In genomic region chr4:138595171-138595570, GRCh38 we compare ENCODE assay signal across 23 cellular contexts.
"Had no signal": no experiment of that assay in that cellular context is flagged by ENCODE, and none has a peak within 500 bp of the region (broad histone marks: within the 10 kb centered on the region; RNA-seq: fewer than 3 reads in every experiment).

No MANE protein-coding gene starts in this region.

- H3K9me3 ChIP-seq: colonic mucosa, heart left ventricle, lower lobe of right lung, psoas muscle, right lobe of liver, thoracic aorta, transverse colon had no signal

- H3K27me3 ChIP-seq: colonic mucosa, heart left ventricle, neural progenitor cell, right lobe of liver, transverse colon had no signal

- H3K27ac ChIP-seq: colonic mucosa, lower lobe of right lung, neural progenitor cell, parathyroid adenoma, psoas muscle, thoracic aorta, transverse colon had no signal

- H3K27ac Mint-ChIP-seq: memory B cell; mesothelial cell of epicardium; natural killer cell; neural progenitor cell; stimulated activated naive B cell treated with anti-CD40 and anti-IgM and Interleukin-4, amounts not matched to agents 10 μg/mL and 1 μg/mL and 100 μg/mL, for 72 hours; stimulated activated naive CD8-positive, alpha-beta T cell treated with anti-CD3 and anti-CD28 coated beads, Interleukin-15, amount 100 ng/mL, for 72 hours had no signal

- H3K79me2 ChIP-seq: parathyroid adenoma had no signal

- H3K4me1 ChIP-seq: colonic mucosa, lower lobe of right lung, parathyroid adenoma had no signal

- H3K4me1 Mint-ChIP-seq: memory B cell; natural killer cell; stimulated activated naive CD8-positive, alpha-beta T cell treated with anti-CD3 and anti-CD28 coated beads, Interleukin-15, amount 100 ng/mL, for 72 hours had no signal

- H3K4me3 Mint-ChIP-seq: memory B cell; mesothelial cell of epicardium; natural killer cell; neural progenitor cell; stimulated activated naive B cell treated with anti-CD40 and anti-IgM and Interleukin-4, amounts not matched to agents 10 μg/mL and 1 μg/mL and 100 μg/mL, for 72 hours; stimulated activated naive CD8-positive, alpha-beta T cell treated with anti-CD3 and anti-CD28 coated beads, Interleukin-15, amount 100 ng/mL, for 72 hours had no signal

- H3K36me3 Mint-ChIP-seq: memory B cell; natural killer cell; neural progenitor cell; stimulated activated naive B cell treated with anti-CD40 and anti-IgM and Interleukin-4, amounts not matched to agents 10 μg/mL and 1 μg/mL and 100 μg/mL, for 72 hours had no signal

- DNase-seq: colonic mucosa; dermis blood vessel endothelial cell; foreskin melanocyte; heart left ventricle; hippocampal formation; kidney glomerular epithelial cell; lower lobe of right lung; natural killer cell; nucleus accumbens; psoas muscle; retina; right lobe of liver; stimulated activated CD4-positive, alpha-beta T cell treated with anti-CD3 and anti-CD28 coated beads, Interleukin-2, amount 100 ng/mL, for 24 hours; stimulated activated CD4-positive, alpha-beta T cell treated with anti-CD3 and anti-CD28 coated beads, Interleukin-4, amount 100 ng/mL, for 4 hours; stimulated activated naive B cell treated with anti-CD40 and anti-IgM and Interleukin-4, amounts not matched to agents 10 μg/mL and 1 μg/mL and 100 μg/mL, for 72 hours; stimulated activated naive CD8-positive, alpha-beta T cell treated with anti-CD3 and anti-CD28 coated beads, Interleukin-15, amount 100 ng/mL, for 72 hours; substantia nigra; transverse colon had no signal

- H3K4me3 ChIP-seq: colonic mucosa, heart left ventricle, lower lobe of right lung, neural progenitor cell, psoas muscle, right lobe of liver, thoracic aorta, transverse colon had no signal

- ATAC-seq: lower lobe of right lung; natural killer cell; psoas muscle; stimulated activated naive B cell treated with anti-CD40 and anti-IgM and Interleukin-4, amounts not matched to agents 10 μg/mL and 1 μg/mL and 100 μg/mL, for 72 hours; stimulated activated naive CD8-positive, alpha-beta T cell treated with anti-CD3 and anti-CD28 coated beads, Interleukin-15, amount 100 ng/mL, for 72 hours had no signal

- H3K36me3 ChIP-seq: colonic mucosa, heart left ventricle, lower lobe of right lung, neural progenitor cell, right lobe of liver, thoracic aorta, transverse colon had no signal

- H3K9me3 Mint-ChIP-seq: mesothelial cell of epicardium; stimulated activated naive B cell treated with anti-CD40 and anti-IgM and Interleukin-4, amounts not matched to agents 10 μg/mL and 1 μg/mL and 100 μg/mL, for 72 hours had no signal

- H2AFZ ChIP-seq: neural progenitor cell, parathyroid adenoma had no signal

- H3K4me2 ChIP-seq: neural progenitor cell had no signal

- H3K9ac ChIP-seq: neural progenitor cell, parathyroid adenoma had no signal

- H3K27me3 Mint-ChIP-seq: stimulated activated naive B cell treated with anti-CD40 and anti-IgM and Interleukin-4, amounts not matched to agents 10 μg/mL and 1 μg/mL and 100 μg/mL, for 72 hours; stimulated activated naive CD8-positive, alpha-beta T cell treated with anti-CD3 and anti-CD28 coated beads, Interleukin-15, amount 100 ng/mL, for 72 hours had no signal
